Comparison of ENCODE assay signal across 14 cellular contexts in genomic region chr7:151675521-151675920, GRCh38.
DNase-seq lines count a peak whose midpoint lies in the region; ATAC-seq lines count a peak whose summit lies in the region.
"Had no signal": no experiment of that assay in that cellular context is flagged by ENCODE, and none has a peak within 500 bp of the region (broad histone marks: within the 10 kb centered on the region; RNA-seq: fewer than 3 reads in every experiment).

No MANE protein-coding gene starts in this region.

- H3K36me3 Mint-ChIP-seq in activated T-helper 1 cell treated with anti-CD3 and anti-CD28 coated beads, Interleukin-12 subunit alpha, Interleukin-12 subunit beta, Interleukin-2, Interleukin-4 antibody, amounts not matched to agents 30 ng/mL and 10 ng/mL and 1 ng/mL, durations not matched to agents 14 hours and 24 hours and 36 hours (ENCODE audit: low read depth): no peaks in the 10 kb centered on the region
- H3K36me3 Mint-ChIP-seq in central memory CD8-positive, alpha-beta T cell (ENCODE audit: insufficient read depth): peaks cover 2% of the 10 kb centered on the region
- peaks cover 19 to 34% of the 10 kb centered on the region in 2 donors for H3K36me3 Mint-ChIP-seq in CD4-positive, alpha-beta memory T cell

- POLR2A ChIA-PET in CD4-positive, alpha-beta memory T cell (lab: Charles Lee; ENCODE audit: partially characterized antibody): no interaction called here

- peak overlapping the region; percentile 15 for H3K27ac Mint-ChIP-seq in activated T-helper 1 cell treated with anti-CD3 and anti-CD28 coated beads, Interleukin-12 subunit alpha, Interleukin-12 subunit beta, Interleukin-2, Interleukin-4 antibody, amounts not matched to agents 30 ng/mL and 10 ng/mL and 1 ng/mL, durations not matched to agents 14 hours and 24 hours and 36 hours
- H3K27ac Mint-ChIP-seq in central memory CD8-positive, alpha-beta T cell (ENCODE audit: low read depth): peak overlapping the region; percentile 84
- peak overlapping the region in 1 of 7 donors; percentile 42 for H3K27ac Mint-ChIP-seq in CD4-positive, alpha-beta memory T cell
- H3K27ac Mint-ChIP-seq: GM23338, HFFc6 had no signal

- no peak for ATAC-seq in central memory CD8-positive, alpha-beta T cell (replicated peaks; ENCODE audit: extremely low read depth, poor library complexity, severe bottlenecking)
- no peak for ATAC-seq in sciatic nerve
- ATAC-seq: GM23338, HCT116 had no signal

- no peak overlapping the region for H3K4me3 ChIP-seq in CD4-positive, alpha-beta memory T cell (ENCODE audit: low read length in 2 of 2)
- H3K4me3 ChIP-seq: GM23338 had no signal

- no peaks in the 10 kb centered on the region for H3K4me1 Mint-ChIP-seq in activated T-helper 1 cell treated with anti-CD3 and anti-CD28 coated beads, Interleukin-12 subunit alpha, Interleukin-12 subunit beta, Interleukin-2, Interleukin-4 antibody, amounts not matched to agents 30 ng/mL and 10 ng/mL and 1 ng/mL, durations not matched to agents 14 hours and 24 hours and 36 hours (ENCODE audit: low read depth)
- peaks cover 18% of the 10 kb centered on the region for H3K4me1 Mint-ChIP-seq in central memory CD8-positive, alpha-beta T cell
- peaks cover 9 to 28% (median 12%) of the 10 kb centered on the region in 4 donors for H3K4me1 Mint-ChIP-seq in CD4-positive, alpha-beta memory T cell

- DNase-seq in activated T-helper 1 cell treated with anti-CD3 and anti-CD28 coated beads, Interleukin-12 subunit alpha, Interleukin-12 subunit beta, Interleukin-2, Interleukin-4 antibody, amounts not matched to agents 30 ng/mL and 10 ng/mL and 1 ng/mL, durations not matched to agents 14 hours and 24 hours and 36 hours (ENCODE audit: low spot score): no peak
- DNase-seq in central memory CD8-positive, alpha-beta T cell (ENCODE audit: low spot score in 2 of 2): no peak
- DNase-seq in sciatic nerve (ENCODE audit: low spot score) (peak; percentile 48), NCI-H2227 (lab: John Stamatoyannopoulos, UW; ENCODE audit: unreplicated experiment) (no peak), KG1 (lab: John Stamatoyannopoulos, UW) (no peak)
- no peak for DNase-seq in CD4-positive, alpha-beta memory T cell
- DNase-seq: ACHN; BE2C; C1 segment of cervical spinal cord; Caco-2; CD4-positive, CD25-positive, alpha-beta regulatory T cell; HFFc6 had no signal

- no peaks in the 10 kb centered on the region for H3K27me3 ChIP-seq in CD4-positive, alpha-beta memory T cell (ENCODE audit: insufficient read depth, low read length)
- H3K27me3 ChIP-seq: BE2C had no signal

- peaks cover 5% of the 10 kb centered on the region for H3K4me1 ChIP-seq in CD4-positive, alpha-beta memory T cell (ENCODE audit: insufficient read depth, low read length)
- H3K4me1 ChIP-seq: Caco-2 had no signal

- H3K9me3 Mint-ChIP-seq in activated T-helper 1 cell treated with anti-CD3 and anti-CD28 coated beads, Interleukin-12 subunit alpha, Interleukin-12 subunit beta, Interleukin-2, Interleukin-4 antibody, amounts not matched to agents 30 ng/mL and 10 ng/mL and 1 ng/mL, durations not matched to agents 14 hours and 24 hours and 36 hours: no peaks in the 10 kb centered on the region
- no peaks in the 10 kb centered on the region for H3K9me3 Mint-ChIP-seq in central memory CD8-positive, alpha-beta T cell
- no peaks in the 10 kb centered on the region for H3K9me3 Mint-ChIP-seq in CD4-positive, alpha-beta memory T cell
- H3K9me3 Mint-ChIP-seq: GM23338, HFFc6 had no signal

- H3K27me3 Mint-ChIP-seq in activated T-helper 1 cell treated with anti-CD3 and anti-CD28 coated beads, Interleukin-12 subunit alpha, Interleukin-12 subunit beta, Interleukin-2, Interleukin-4 antibody, amounts not matched to agents 30 ng/mL and 10 ng/mL and 1 ng/mL, durations not matched to agents 14 hours and 24 hours and 36 hours (ENCODE audit: insufficient read depth): peaks cover 2% of the 10 kb centered on the region
- no peaks in the 10 kb centered on the region for H3K27me3 Mint-ChIP-seq in central memory CD8-positive, alpha-beta T cell
- no peaks in the 10 kb centered on the region for H3K27me3 Mint-ChIP-seq in CD4-positive, alpha-beta memory T cell
- H3K27me3 Mint-ChIP-seq: CD4-positive, CD25-positive, alpha-beta regulatory T cell had no signal

- no peak overlapping the region for H3K27ac ChIP-seq in CD4-positive, alpha-beta memory T cell (ENCODE audit: low read depth, low read length)

- H3K9me3 ChIP-seq in CD4-positive, alpha-beta memory T cell (ENCODE audit: control insufficient read depth in 1 of 2, low read length in 2 of 2): no peaks in the 10 kb centered on the region
- H3K9me3 ChIP-seq: BE2C, Caco-2 had no signal

- H3K36me3 ChIP-seq in CD4-positive, alpha-beta memory T cell (ENCODE audit: insufficient read depth, low read length): no peaks in the 10 kb centered on the region
- H3K36me3 ChIP-seq: BE2C had no signal

- no peak overlapping the region for H3K4me3 Mint-ChIP-seq in activated T-helper 1 cell treated with anti-CD3 and anti-CD28 coated beads, Interleukin-12 subunit alpha, Interleukin-12 subunit beta, Interleukin-2, Interleukin-4 antibody, amounts not matched to agents 30 ng/mL and 10 ng/mL and 1 ng/mL, durations not matched to agents 14 hours and 24 hours and 36 hours
- no peak overlapping the region for H3K4me3 Mint-ChIP-seq in central memory CD8-positive, alpha-beta T cell
- H3K4me3 Mint-ChIP-seq in CD4-positive, alpha-beta memory T cell: no peak overlapping the region
- H3K4me3 Mint-ChIP-seq: CD4-positive, CD25-positive, alpha-beta regulatory T cell; GM23338; HFFc6 had no signal

- CTCF ChIA-PET in CD4-positive, alpha-beta memory T cell (lab: Charles Lee; ENCODE audit: partially characterized antibody): no interaction called here

- intact Hi-C loops in activated T-helper 1 cell treated with anti-CD3 and anti-CD28 coated beads, Interleukin-12 subunit alpha, Interleukin-12 subunit beta, Interleukin-2, Interleukin-4 antibody, amounts not matched to agents 30 ng/mL and 10 ng/mL and 1 ng/mL, durations not matched to agents 14 hours and 24 hours and 36 hours (cut with micrococcal nuclease): no loop called here
- intact Hi-C loops in sciatic nerve (cut with DNase I): no loop called here
- intact Hi-C loops in CD4-positive, alpha-beta memory T cell (cut with micrococcal nuclease): no loop called here
